8 cellular contexts compared by ENCODE assay signal in genomic region chr2:65186872-65187851, GRCh38.
DNase-seq lines count a peak whose midpoint lies in the region; ATAC-seq lines count a peak whose summit lies in the region.

No MANE protein-coding gene starts in this region.

- ATAC-seq in HG02763 (IDR thresholded peaks at IDR 0.05; ENCODE audit: unreplicated experiment) (peak; percentile 71), GM18517 (IDR thresholded peaks at IDR 0.05; ENCODE audit: unreplicated experiment) (no peak)

- DNase-seq in GM04504 (ENCODE audit: low read depth) (peak; percentile 53), NCI-H2171 treated with DMSO at 0.1 percent for 48 hours (lab: John Stamatoyannopoulos, UW) (peak; percentile 42), cerebellar cortex (ENCODE audit: low spot score) (peak; percentile 89), kidney glomerular epithelial cell (lab: John Stamatoyannopoulos, UW) (peak; percentile 58)
- DNase-seq in activated CD4-positive, CD25-positive, alpha-beta regulatory T cell treated with anti-CD3 and anti-CD28 coated beads, Interleukin-2, amount 50 U/mL, for 72 hours, result peak; percentile 54
- DNase-seq in stimulated activated CD4-positive, alpha-beta T cell treated with anti-CD3 and anti-CD28 coated beads, Interleukin-1b, Interleukin-23, amount 100 ng/mL, for 4 hours (ENCODE audit: low read depth in 2 of 2), result peak; percentile 42 to 55
